ENCODE assay signal across 1 cellular context in genomic region chr7:12089951-12090756, GRCh38.
TF ChIP-seq lines count a peak whose summit lies in the region.

No MANE protein-coding gene starts in this region.

TF ChIP-seq in SK-N-SH, 30 proteins besides CTCF, POLR2A, EP300 and RAD21 (continued from another document):
- TF ChIP-seq USF2 (IDR thresholded peaks at IDR 0.05; ENCODE audit: borderline replicate concordance, low read depth, low read length) (no peak), REST (IDR thresholded peaks at IDR 0.05; ENCODE audit: low read depth, low read length) (no peak), TAF1 (IDR thresholded peaks at IDR 0.05; ENCODE audit: borderline replicate concordance, low read depth, low read length) (no peak), RCOR1 (IDR thresholded peaks at IDR 0.05; ENCODE audit: low read length) (peak; percentile 41; the same call in 1 of the 2 replicates), MEF2A (IDR thresholded peaks at IDR 0.05; ENCODE audit: borderline replicate concordance, low read depth) (no peak), NFIC (IDR thresholded peaks at IDR 0.05; ENCODE audit: borderline replicate concordance) (no peak), EZH2phosphoT487 (IDR thresholded peaks at IDR 0.05; ENCODE audit: borderline replicate concordance, low read depth) (no peak), FOXM1 (IDR thresholded peaks at IDR 0.05; ENCODE audit: low read depth) (no peak), IRF3 (IDR thresholded peaks at IDR 0.05; ENCODE audit: low read depth, low read length) (no peak), YY1 (IDR thresholded peaks at IDR 0.05; ENCODE audit: low read depth) (no peak), ELF1 (IDR thresholded peaks at IDR 0.05) (no peak), USF1 (IDR thresholded peaks at IDR 0.05; ENCODE audit: borderline replicate concordance, low read depth) (no peak), RFX5 (IDR thresholded peaks at IDR 0.05; ENCODE audit: low read length) (no peak), GABPA (IDR thresholded peaks at IDR 0.05; ENCODE audit: low read depth) (no peak), MXI1 (IDR thresholded peaks at IDR 0.05; ENCODE audit: low read depth, low read length) (0 out of 2 replicates have a peak, but pooled peaks have one; percentile 50), JUND (IDR thresholded peaks at IDR 0.05) (no peak), PBX3 (IDR thresholded peaks at IDR 0.05) (no peak), POLR2AphosphoS5 (IDR thresholded peaks at IDR 0.05; ENCODE audit: low read depth, low read length) (no peak)
- TF ChIP-seq, protein P1, sequence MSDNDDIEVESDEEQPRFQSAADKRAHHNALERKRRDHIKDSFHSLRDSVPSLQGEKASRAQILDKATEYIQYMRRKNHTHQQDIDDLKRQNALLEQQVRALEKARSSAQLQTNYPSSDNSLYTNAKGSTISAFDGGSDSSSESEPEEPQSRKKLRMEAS (IDR thresholded peaks at IDR 0.05; ENCODE audit: low read depth): no peak
